20 cellular contexts compared by ENCODE assay signal in genomic region chr21:35780983-35781382, GRCh38.
DNase-seq lines count a peak whose midpoint lies in the region; ATAC-seq, FAIRE-seq and TF ChIP-seq lines count a peak whose summit lies in the region.
"Had no signal": no experiment of that assay in that cellular context is flagged by ENCODE, and none has a peak within 500 bp of the region (broad histone marks: within the 10 kb centered on the region; RNA-seq: fewer than 3 reads in every experiment).

No MANE protein-coding gene starts in this region.

- no peak overlapping the region for H4K91ac ChIP-seq in neuronal stem cell (ENCODE audit: low read depth, low read length, poor library complexity)

- H3K9me2 ChIP-seq in PC-3 (replicated peaks; ENCODE audit: low read length), result no peaks in the 10 kb centered on the region

- POLR2A ChIA-PET in PC-3 (lab: Charles Lee; ENCODE audit: unreplicated experiment), result no interaction called here

- DNase-seq in PC-3 (no peak), bronchial epithelial cell (ENCODE audit: low read depth) (no peak), neuronal stem cell (ENCODE audit: low spot score) (no peak), SIG-M5 (lab: John Stamatoyannopoulos, UW) (no peak), dorsolateral prefrontal cortex (no peak), middle frontal gyrus (ENCODE audit: extremely low spot score, low spot score) (no peak)
- no peak for DNase-seq in stimulated activated naive CD8-positive, alpha-beta T cell treated with anti-CD3 and anti-CD28 coated beads, Interleukin-15, Interleukin-2, amounts not matched to agents 100 U/mL and 50 U/mL, for 24 hours
- DNase-seq: 8988T; Caco-2; CD4-positive, alpha-beta T cell; DMS153; DMS79; GDM1; H9 had no signal

- H4K20me1 ChIP-seq in BLaER1 (no peaks in the 10 kb centered on the region), PC-3 (ENCODE audit: low read length) (no peaks in the 10 kb centered on the region)

- TF ChIP-seq CTCF in PC-3 (conservative IDR thresholded peaks at IDR 0.05; ENCODE audit: low read depth, low read length) (no peak), bronchial epithelial cell (IDR thresholded peaks at IDR 0.05; ENCODE audit: insufficient read depth, low read length, severe bottlenecking) (no peak), dorsolateral prefrontal cortex (IDR thresholded peaks at IDR 0.05 in 54 of 56, conservative IDR thresholded peaks at IDR 0.05 in 2 of 56; ENCODE audit: low read depth in 1 of 56, partially characterized antibody in 56 of 56) (no peak)

- no TSS peak for BruUV-seq in PC-3 (replicated peaks; lab: Mats Ljungman, UMichigan)

- no peak overlapping the region for H2AK5ac ChIP-seq in neuronal stem cell (ENCODE audit: low read depth, low read length)

- WGBS in neuronal stem cell (ENCODE audit: extremely low coverage in 2 of 2, insufficient read length in 2 of 2, insufficient replicate concordance in 1 of 2), 2 donors, result no CpG with 5 or more reads among the region's 4 CpGs

- H3K9ac ChIP-seq in BLaER1 (no peak overlapping the region), PC-3 (ENCODE audit: low read length) (no peak overlapping the region), neuronal stem cell (ENCODE audit: low read depth, low read length, poor library complexity) (no peak overlapping the region)

- H3K27me3 ChIP-seq in BLaER1, result no peaks in the 10 kb centered on the region
- no peaks in the 10 kb centered on the region for H3K27me3 ChIP-seq in PC-3 (ENCODE audit: low read length)
- H3K27me3 ChIP-seq in bronchial epithelial cell (ENCODE audit: control insufficient read depth, insufficient read depth, low read length), result no peaks in the 10 kb centered on the region
- H3K27me3 ChIP-seq in neuronal stem cell (ENCODE audit: control insufficient read depth in 3 of 3, insufficient read depth in 3 of 3, low read depth in 1 of 3, low read length in 3 of 3), result no peaks in the 10 kb centered on the region
- peaks cover 0 to 7% (median 0%) of the 10 kb centered on the region in 45 donors for H3K27me3 ChIP-seq in dorsolateral prefrontal cortex

- no peak overlapping the region for H2BK12ac ChIP-seq in neuronal stem cell (ENCODE audit: low read length)

- no peak overlapping the region for H2BK120ac ChIP-seq in neuronal stem cell (ENCODE audit: low read depth, low read length)

- H3K9me3 ChIP-seq in BLaER1, result 0 out of 2 replicates have a peak, but pooled peaks cover 3% of the 10 kb centered on the region
- no peaks in the 10 kb centered on the region for H3K9me3 ChIP-seq in PC-3 (ENCODE audit: low read length)
- H3K9me3 ChIP-seq in neuronal stem cell (replicated peaks in 1 of 2; ENCODE audit: control insufficient read depth in 2 of 2, insufficient read depth in 1 of 2, low read depth in 1 of 2, low read length in 2 of 2), result no peaks in the 10 kb centered on the region
- H3K9me3 ChIP-seq: Caco-2 had no signal

- no peak overlapping the region for H2BK15ac ChIP-seq in neuronal stem cell (ENCODE audit: low read length)

- H3K18ac ChIP-seq in neuronal stem cell (ENCODE audit: low read length), result peak overlapping the region; percentile 32

- CTCF ChIA-PET in PC-3 (lab: Charles Lee), result no interaction called here

- H3K36me3 ChIP-seq in BLaER1 (no peaks in the 10 kb centered on the region), PC-3 (ENCODE audit: low read depth, low read length) (no peaks in the 10 kb centered on the region), bronchial epithelial cell (ENCODE audit: control insufficient read depth, insufficient read depth, low read length) (no peaks in the 10 kb centered on the region), neuronal stem cell (replicated peaks in 1 of 2; ENCODE audit: control insufficient read depth in 2 of 2, insufficient read depth in 2 of 2, low read length in 2 of 2) (no peaks in the 10 kb centered on the region)

- H3K14ac ChIP-seq in neuronal stem cell (ENCODE audit: low read length), result no peak overlapping the region

- H2BK5ac ChIP-seq in neuronal stem cell (ENCODE audit: low read length), result no peak overlapping the region

- ATAC-seq in PC-3, result no peak
- no peak for ATAC-seq in stimulated activated naive CD8-positive, alpha-beta T cell treated with anti-CD3 and anti-CD28 coated beads, Interleukin-15, Interleukin-2, amounts not matched to agents 100 U/mL and 50 U/mL, for 24 hours
- ATAC-seq: HepG2 had no signal

- no peaks in the 10 kb centered on the region for H3K79me1 ChIP-seq in neuronal stem cell (ENCODE audit: low read depth, low read length)

- peak; percentile 7 for FAIRE-seq in bronchial epithelial cell (lab: Jason Lieb, UNC)
- FAIRE-seq: D721Med, GM19239, H1, HepG2 had no signal

- no peaks in the 10 kb centered on the region for H3F3A ChIP-seq in PC-3 (ENCODE audit: low read length, unreplicated experiment)

- H3K23ac ChIP-seq in neuronal stem cell (ENCODE audit: low read depth, low read length, poor library complexity), result no peak overlapping the region

- H3K79me2 ChIP-seq in PC-3 (ENCODE audit: low read length), result no peaks in the 10 kb centered on the region

- H3K4me1 ChIP-seq in BLaER1 (peaks cover 17% of the 10 kb centered on the region), PC-3 (ENCODE audit: insufficient read depth, low read length) (peaks cover 30% of the 10 kb centered on the region), neuronal stem cell (ENCODE audit: control insufficient read depth in 2 of 2, insufficient read depth in 1 of 2, low read depth in 1 of 2, low read length in 2 of 2) (no peaks in the 10 kb centered on the region)
- H3K4me1 ChIP-seq: Caco-2 had no signal

- intact Hi-C loops in PC-3 (cut with micrococcal nuclease) (no loop called here), dorsolateral prefrontal cortex (cut with DNase I) (no loop called here)

- H2AFZ ChIP-seq in PC-3 (ENCODE audit: low read length), result no peak overlapping the region
- H2AFZ ChIP-seq in neuronal stem cell (ENCODE audit: low read length), result no peak overlapping the region

- H3K4ac ChIP-seq in neuronal stem cell (ENCODE audit: low read length), result no peak overlapping the region

- H4K8ac ChIP-seq in neuronal stem cell (ENCODE audit: low read depth, low read length), result no peak overlapping the region

- peak overlapping the region; percentile 28 for H3K4me2 ChIP-seq in BLaER1
- H3K4me2 ChIP-seq in PC-3 (ENCODE audit: low read length), result no peak overlapping the region
- H3K4me2 ChIP-seq in neuronal stem cell (ENCODE audit: insufficient read depth, low read length, poor library complexity, severe bottlenecking), result no peak overlapping the region

- H3K4me3 ChIP-seq in BLaER1 (no peak overlapping the region), PC-3 (ENCODE audit: low read length) (no peak overlapping the region), bronchial epithelial cell (ENCODE audit: low read depth, low read length) (no peak overlapping the region), neuronal stem cell (ENCODE audit: low read length in 2 of 2) (no peak overlapping the region), dorsolateral prefrontal cortex (no peak overlapping the region)

- H3K27ac ChIP-seq in BLaER1 (no peak overlapping the region), PC-3 (ENCODE audit: low read length) (0 out of 2 replicates have a peak overlapping the region, but pooled peaks have one; percentile 86), neuronal stem cell (replicated peaks; ENCODE audit: low read length) (no peak overlapping the region), dorsolateral prefrontal cortex (no peak overlapping the region)
- H3K27ac ChIP-seq: C4-2B had no signal
